1 cellular context compared by ENCODE assay signal in the genomic region with DNA sequence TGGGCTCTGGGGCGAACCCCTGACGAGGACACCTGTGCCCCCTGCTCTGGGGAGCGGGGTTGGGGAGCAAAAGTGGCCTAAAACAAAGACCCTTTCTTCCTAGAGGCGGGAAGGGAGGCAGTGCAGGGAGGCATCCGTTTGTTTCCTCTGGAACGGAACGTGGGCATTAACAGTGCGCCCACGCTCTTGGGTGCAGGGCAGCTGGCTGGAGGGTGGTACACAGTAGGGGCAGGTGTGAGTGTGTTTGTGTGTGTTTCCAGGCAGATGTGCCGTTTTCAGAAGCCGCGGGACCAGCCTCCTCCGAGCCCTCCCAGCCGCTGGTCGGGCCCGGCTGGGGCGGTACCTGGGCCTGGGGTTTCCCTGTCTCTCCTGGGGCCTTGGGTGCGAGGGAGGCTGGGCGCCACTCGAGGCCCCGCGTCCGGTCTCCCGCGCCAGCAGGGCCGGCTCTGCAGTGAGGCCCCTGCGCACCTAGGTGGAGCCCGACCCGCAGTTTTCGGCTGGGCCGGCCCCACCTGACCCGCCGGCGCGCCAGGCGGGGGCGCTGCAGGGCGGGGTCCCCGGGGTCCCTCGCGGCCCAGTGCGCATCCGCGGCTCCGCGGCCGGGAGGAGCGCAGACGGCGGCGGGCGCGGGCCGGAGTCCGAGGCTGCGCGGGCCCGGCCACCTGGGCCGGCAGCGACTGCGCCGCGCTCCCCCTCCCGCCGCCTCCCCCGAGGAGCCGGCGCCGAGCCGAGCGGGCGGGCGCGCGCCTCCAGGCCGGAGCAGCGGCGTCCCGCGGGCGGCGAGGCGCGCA.
A peak's percentile ranks its signal among the peaks of the same experiment; 100 is the strongest.
TF ChIP-seq lines count a peak whose summit lies in the region.

No MANE protein-coding gene starts in this region.

TF ChIP-seq in HepG2, 621 proteins besides CTCF, POLR2A, EP300 and RAD21 (continued from another document):
- TF ChIP-seq ZBTB33 (CRISPR knock-in tag; IDR thresholded peaks at IDR 0.05) (no peak), ZNF567 (CRISPR knock-in tag; IDR thresholded peaks at IDR 0.05; ENCODE audit: borderline replicate concordance) (no peak), ZNF317 (CRISPR knock-in tag; IDR thresholded peaks at IDR 0.05) (no peak), ZNF883 (CRISPR knock-in tag; IDR thresholded peaks at IDR 0.05; ENCODE audit: not compliant biosample characterization) (no peak), ZNF484 (CRISPR knock-in tag; IDR thresholded peaks at IDR 0.05; ENCODE audit: borderline replicate concordance, low read depth) (no peak), ZNF207 (IDR thresholded peaks at IDR 0.05; ENCODE audit: borderline replicate concordance) (no peak), ZSCAN9 (CRISPR knock-in tag; IDR thresholded peaks at IDR 0.05; ENCODE audit: borderline replicate concordance) (no peak), ZNF605 (CRISPR knock-in tag; IDR thresholded peaks at IDR 0.05) (no peak), ZNF280B (CRISPR knock-in tag; IDR thresholded peaks at IDR 0.05; ENCODE audit: borderline replicate concordance) (no peak), JUN (CRISPR knock-in tag; IDR thresholded peaks at IDR 0.05) (no peak), ZNF879 (CRISPR knock-in tag; IDR thresholded peaks at IDR 0.05) (no peak), ZNF335 (CRISPR knock-in tag; IDR thresholded peaks at IDR 0.05) (no peak), ZNF777 (CRISPR knock-in tag; IDR thresholded peaks at IDR 0.05) (peak; percentile 68; the same call in 1 of the 2 replicates), RBAK (CRISPR knock-in tag; IDR thresholded peaks at IDR 0.05) (no peak), ZNF574 (CRISPR knock-in tag; IDR thresholded peaks at IDR 0.05) (peak; percentile 30; the same call in 1 of the 2 replicates), THRA (CRISPR knock-in tag; IDR thresholded peaks at IDR 0.05; ENCODE audit: borderline replicate concordance) (0 out of 2 replicates have a peak, but pooled peaks have one; percentile 20), ZFP62 (CRISPR knock-in tag; IDR thresholded peaks at IDR 0.05) (no peak), ZNF446 (CRISPR knock-in tag; IDR thresholded peaks at IDR 0.05) (no peak), ZFX (CRISPR knock-in tag; IDR thresholded peaks at IDR 0.05; ENCODE audit: low read depth) (peak; percentile 54), ZBTB7A (CRISPR knock-in tag; IDR thresholded peaks at IDR 0.05) (no peak), ZFYVE20 (CRISPR knock-in tag; IDR thresholded peaks at IDR 0.05; ENCODE audit: borderline replicate concordance, low read depth) (no peak), DBP (CRISPR knock-in tag; IDR thresholded peaks at IDR 0.05; ENCODE audit: not compliant biosample characterization) (no peak)
- TF ChIP-seq, protein P1, sequence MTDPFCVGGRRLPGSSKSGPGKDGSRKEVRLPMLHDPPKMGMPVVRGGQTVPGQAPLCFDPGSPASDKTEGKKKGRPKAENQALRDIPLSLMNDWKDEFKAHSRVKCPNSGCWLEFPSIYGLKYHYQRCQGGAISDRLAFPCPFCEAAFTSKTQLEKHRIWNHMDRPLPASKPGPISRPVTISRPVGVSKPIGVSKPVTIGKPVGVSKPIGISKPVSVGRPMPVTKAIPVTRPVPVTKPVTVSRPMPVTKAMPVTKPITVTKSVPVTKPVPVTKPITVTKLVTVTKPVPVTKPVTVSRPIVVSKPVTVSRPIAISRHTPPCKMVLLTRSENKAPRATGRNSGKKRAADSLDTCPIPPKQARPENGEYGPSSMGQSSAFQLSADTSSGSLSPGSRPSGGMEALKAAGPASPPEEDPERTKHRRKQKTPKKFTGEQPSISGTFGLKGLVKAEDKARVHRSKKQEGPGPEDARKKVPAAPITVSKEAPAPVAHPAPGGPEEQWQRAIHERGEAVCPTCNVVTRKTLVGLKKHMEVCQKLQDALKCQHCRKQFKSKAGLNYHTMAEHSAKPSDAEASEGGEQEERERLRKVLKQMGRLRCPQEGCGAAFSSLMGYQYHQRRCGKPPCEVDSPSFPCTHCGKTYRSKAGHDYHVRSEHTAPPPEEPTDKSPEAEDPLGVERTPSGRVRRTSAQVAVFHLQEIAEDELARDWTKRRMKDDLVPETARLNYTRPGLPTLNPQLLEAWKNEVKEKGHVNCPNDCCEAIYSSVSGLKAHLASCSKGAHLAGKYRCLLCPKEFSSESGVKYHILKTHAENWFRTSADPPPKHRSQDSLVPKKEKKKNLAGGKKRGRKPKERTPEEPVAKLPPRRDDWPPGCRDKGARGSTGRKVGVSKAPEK (CRISPR knock-in tag; IDR thresholded peaks at IDR 0.05; ENCODE audit: borderline replicate concordance), result no peak
